ENCODE assay signal across 12 cellular contexts in genomic region chr12:65878540-65878939, GRCh38. TPM values are rescaled to one million over a fixed set of nuclear protein-coding genes. Genes with fewer than 3 reads are reported as not detected.
DNase-seq lines count a peak whose midpoint lies in the region; ATAC-seq, FAIRE-seq and TF ChIP-seq lines count a peak whose summit lies in the region.
"Had no signal": no experiment of that assay in that cellular context is flagged by ENCODE, and none has a peak within 500 bp of the region (broad histone marks: within the 10 kb centered on the region; RNA-seq: fewer than 3 reads in every experiment).

No MANE protein-coding gene starts in this region.

- no peaks in the 10 kb centered on the region for H3K27me3 Mint-ChIP-seq in H9 (ENCODE audit: low read depth)

- no peak overlapping the region for H3K14ac ChIP-seq in H9 (ENCODE audit: insufficient read depth, low read length)

- H3K27me3 ChIP-seq in H9 (ENCODE audit: insufficient read depth, low read length) = no peaks in the 10 kb centered on the region
- H3K27me3 ChIP-seq: ovary had no signal

- H3K4me3 ChIP-seq in A549 (no peak overlapping the region), astrocyte of the spinal cord (ENCODE audit: low read depth, low read length) (no peak overlapping the region)
- H3K4me3 ChIP-seq: ovary had no signal

- H2BK15ac ChIP-seq in H9 (ENCODE audit: low read depth, low read length) = no peak overlapping the region

- no peaks in the 10 kb centered on the region for H4K20me1 ChIP-seq in H9 (ENCODE audit: control insufficient read depth, insufficient read depth, insufficient read length)

- no peaks in the 10 kb centered on the region; the same call in 1 of the 2 replicates for H3K79me2 ChIP-seq in H9 (ENCODE audit: insufficient read depth, low read length)

- H3K27ac Mint-ChIP-seq in H9 = no peak overlapping the region
- H3K27ac Mint-ChIP-seq: CD4-positive, CD25-positive, alpha-beta regulatory T cell; T-helper 17 cell had no signal

- DNase-seq in A549 (ENCODE audit: low read depth in 1 of 2, low spot score in 1 of 2) (peak in 1 of 2 experiments; percentile 39), H9 (no peak), astrocyte of the spinal cord (ENCODE audit: low read depth, low spot score) (no peak), left kidney (ENCODE audit: low read depth, low spot score) (peak; percentile 75), GM19240 (ENCODE audit: insufficient read length, low spot score) (no peak), NCI-H2227 treated with DMSO at 0.1 percent for 48 hours (lab: John Stamatoyannopoulos, UW) (no peak), activated T-cell treated with anti-CD3 and anti-CD28 coated beads for 4 hours (no peak)
- DNase-seq: CD4-positive, CD25-positive, alpha-beta regulatory T cell; ovary; T-helper 17 cell had no signal

- no peak overlapping the region for H3K56ac ChIP-seq in H9 (ENCODE audit: insufficient read length, low read depth, low read length)

- H3K79me1 ChIP-seq in H9 (ENCODE audit: insufficient read depth, low read depth, low read length, poor library complexity, severe bottlenecking) = no peaks in the 10 kb centered on the region

- no peak overlapping the region for H2BK12ac ChIP-seq in H9 (ENCODE audit: insufficient read length, low read depth, low read length)

- H3K4me2 ChIP-seq in A549 (no peak overlapping the region), H9 (ENCODE audit: insufficient read depth, insufficient read length, low read length) (no peak overlapping the region)

- no peak overlapping the region for H3K23ac ChIP-seq in H9 (ENCODE audit: insufficient read length, low read depth, low read length)

- H3K9ac ChIP-seq in H9 (ENCODE audit: extremely low read depth, insufficient read length, low read length) = no peak overlapping the region

- H3K4me1 ChIP-seq in A549 = no peaks in the 10 kb centered on the region; the same call in 2 of the 3 replicates
- H3K4me1 ChIP-seq in H9 (ENCODE audit: insufficient read depth, low read length) = peaks cover 21% of the 10 kb centered on the region

- TF ChIP-seq CTCF in A549 (IDR thresholded peaks at IDR 0.05) = peak; percentile 28; the same call in 2 of the 3 replicates
- peak; percentile 54; the same call in 2 of the 3 replicates for TF ChIP-seq CTCF in H9 (conservative IDR thresholded peaks at IDR 0.05)
- peak; percentile 29 for TF ChIP-seq CTCF in astrocyte of the spinal cord (IDR thresholded peaks at IDR 0.05; ENCODE audit: low read depth, low read length)

- POLR2A ChIA-PET in A549 (lab: Yijun Ruan, JAX) = no interaction called here

- 66% methylated on average over 2 of the region's 2 CpGs for WGBS in A549 (ENCODE audit: missing lambda C conversion rate)
- no CpG with 5 or more reads among the region's 2 CpGs for WGBS in H9 (ENCODE audit: extremely low coverage, insufficient read length, low lambda C conversion rate)

- TF ChIP-seq RAD21 in A549 (conservative IDR thresholded peaks at IDR 0.05 in 1 of 2, IDR thresholded peaks at IDR 0.05 in 1 of 2) = peak; percentile 52 to 58

- no peak overlapping the region for H2AFZ ChIP-seq in H9 (ENCODE audit: low read length)

- no peak overlapping the region for H4K91ac ChIP-seq in H9 (ENCODE audit: insufficient read length, low read depth, low read length)

- ATAC-seq in A549 (peak in 1 of 2 experiments; percentile 56; a peak in 3 of 6 replicates), GM18498 (IDR thresholded peaks at IDR 0.05; ENCODE audit: unreplicated experiment) (no peak)
- ATAC-seq: T-helper 17 cell had no signal

- H2BK20ac ChIP-seq in H9 (ENCODE audit: low read depth, low read length, poor library complexity, severe bottlenecking) = no peak overlapping the region

- H2BK5ac ChIP-seq in H9 (ENCODE audit: insufficient read length, low read length) = no peak overlapping the region

- no peaks in the 10 kb centered on the region for H3K9me3 Mint-ChIP-seq in H9
- H3K9me3 Mint-ChIP-seq: CD4-positive, CD25-positive, alpha-beta regulatory T cell had no signal

- no peak overlapping the region for H3K4ac ChIP-seq in H9 (ENCODE audit: low read depth, low read length)

- TF ChIP-seq POLR2A in A549 (IDR thresholded peaks at IDR 0.05; ENCODE audit: low read length) = no peak

- H3T11ph ChIP-seq in H9 (ENCODE audit: low read length) = no peak overlapping the region

- H4K5ac ChIP-seq in H9 (ENCODE audit: insufficient read length, low read depth, low read length) = no peak overlapping the region

- in situ Hi-C loops in astrocyte of the spinal cord (cut with HindIII; ENCODE audit: low sequenced_read_pairs) = no loop called here

- no peak overlapping the region for H3K18ac ChIP-seq in H9 (ENCODE audit: insufficient read length, low read depth, low read length)

- CTCF ChIA-PET in A549 (lab: Yijun Ruan, JAX) = interaction anchor here (0.6 to 1.8 kb wide), 9 partner anchors 16 to 573 kb away, joined by 3 to 8 read pairs (median 3); no protein-coding TSS in a partner anchor

- H2BK120ac ChIP-seq in H9 (ENCODE audit: low read depth, low read length, poor library complexity, severe bottlenecking) = no peak overlapping the region

- FAIRE-seq in A549 (lab: Jason Lieb, UNC) = no peak
- FAIRE-seq: colon had no signal

- H3K4me1 Mint-ChIP-seq in H9 = peaks cover 53 to 59% of the 10 kb centered on the region in 2 experiments
- H3K4me1 Mint-ChIP-seq: T-helper 17 cell had no signal

- no peak overlapping the region for H2AK5ac ChIP-seq in H9 (ENCODE audit: insufficient read length, low read length)

- H3K36me3 Mint-ChIP-seq in H9 (ENCODE audit: insufficient read depth in 1 of 3, low read depth in 3 of 3) = no peaks in the 10 kb centered on the region; a peak in 1 of 7 replicates
- H3K36me3 Mint-ChIP-seq: CD4-positive, CD25-positive, alpha-beta regulatory T cell had no signal

- no peak overlapping the region for H3K4me3 Mint-ChIP-seq in H9
- H3K4me3 Mint-ChIP-seq: CD4-positive, CD25-positive, alpha-beta regulatory T cell; T-helper 17 cell had no signal

- no peak for TF ChIP-seq EP300 in A549 (IDR thresholded peaks at IDR 0.05)

- H3K9me3 ChIP-seq in A549 (no peaks in the 10 kb centered on the region), H9 (ENCODE audit: control insufficient read depth, low read depth, low read length) (no peaks in the 10 kb centered on the region)
- H3K9me3 ChIP-seq: ovary had no signal

- no peaks in the 10 kb centered on the region for H3K23me2 ChIP-seq in H9 (ENCODE audit: insufficient read length, low read depth, low read length, poor library complexity, severe bottlenecking)

- H3K27ac ChIP-seq in A549 (no peak overlapping the region), H9 (ENCODE audit: insufficient read length, low read depth, low read length) (no peak overlapping the region)

- no peak overlapping the region for H4K8ac ChIP-seq in H9 (replicated peaks; ENCODE audit: insufficient read length, low read depth, low read length)

TF ChIP-seq in A549, 52 proteins besides CTCF, POLR2A, EP300 and RAD21:
- TF ChIP-seq GATA3 (IDR thresholded peaks at IDR 0.05; ENCODE audit: borderline replicate concordance) = peak; percentile 53; the same call in 1 of the 2 replicates
- TF ChIP-seq SMC3 (IDR thresholded peaks at IDR 0.05) = peak; percentile 45
- no peak for TF ChIP-seq HOXA7 (CRISPR knock-in tag; IDR thresholded peaks at IDR 0.05)

RNA-seq across cellular contexts. Expression of gene HMGA2, which starts 54.3 kb away (rescaled TPM):
- polyA plus RNA-seq in A549 (2011; rRNA removed) (17.4 and 22.8 TPM in 2 replicates), A549 (2017; fragmentation: RNase III; extraction: RNeasy Plus Mini Kit Qiagen cat#74134 plus additional on column Dnase treatment) (6.2 to 9.2 TPM (median 6.8 TPM) in 3 replicates)
- 11.6 and 12.9 TPM in 2 replicates for polyA plus RNA-seq in A549 (2012; cell fraction: cytosol; rRNA removed)
- polyA plus RNA-seq in A549 (2012; cell fraction: nucleus; rRNA removed) = 7.8 and 12.0 TPM in 2 replicates
- polyA minus RNA-seq in A549 (2011; rRNA and poly(A)+ RNA removed) = 7.6 and 8.0 TPM in 2 replicates
- total RNA-seq in H9 (2021) = 58.2 and 59.9 TPM in 2 replicates
- total RNA-seq: T-helper 17 cell had no signal
- polyA plus RNA-seq: CD4-positive, CD25-positive, alpha-beta regulatory T cell had no signal
